ENCODE assay signal across 8 cellular contexts in the genomic region with DNA sequence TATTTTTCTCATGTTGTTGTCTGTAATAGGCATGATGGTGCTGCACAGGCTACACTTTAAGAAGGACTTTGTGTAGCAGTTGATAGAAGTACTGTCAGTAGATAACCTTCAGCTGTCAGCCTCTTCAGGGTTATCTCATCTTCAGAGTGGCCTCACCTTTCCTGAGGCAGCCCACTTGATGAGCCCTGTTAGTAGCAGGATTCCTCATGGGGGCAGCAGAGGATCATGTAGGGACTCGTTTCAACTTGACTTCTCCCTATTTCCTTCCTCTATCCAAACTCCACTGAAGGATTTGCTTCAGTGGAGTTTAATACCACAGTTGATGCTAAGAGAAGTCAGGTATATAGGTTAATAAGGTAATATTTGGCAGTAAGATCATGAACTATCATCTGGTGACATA.
A peak's percentile ranks its signal among the peaks of the same experiment; 100 is the strongest.
DNase-seq lines count a peak whose midpoint lies in the region; ATAC-seq and TF ChIP-seq lines count a peak whose summit lies in the region.

No MANE protein-coding gene starts in this region.

- H3K4me3 ChIP-seq in MG63, result no peak overlapping the region
- H3K4me3 ChIP-seq in adipocyte (ENCODE audit: low read length), result no peak overlapping the region
- no peak overlapping the region for H3K4me3 ChIP-seq in osteoblast (ENCODE audit: insufficient read depth, low read length)

- H3K36me3 ChIP-seq in MG63, result no peaks in the 10 kb centered on the region
- no peaks in the 10 kb centered on the region for H3K36me3 ChIP-seq in adipocyte (ENCODE audit: control insufficient read depth, insufficient read depth, low read length, severe bottlenecking)
- no peaks in the 10 kb centered on the region for H3K36me3 ChIP-seq in osteoblast (ENCODE audit: insufficient read depth, low read length)

- no peak overlapping the region for H3K4me2 ChIP-seq in osteoblast (ENCODE audit: insufficient read depth, low read length)

- in situ Hi-C loops in GM13977 (cut with MboI; ENCODE audit: low pct_unique_long_range_greater_than_20kb, low sequenced_read_pairs, unreplicated experiment), result no loop called here

- no peaks in the 10 kb centered on the region for H3K79me2 ChIP-seq in osteoblast (ENCODE audit: insufficient read depth, low read length)

- H3K27me3 ChIP-seq in MG63 (no peaks in the 10 kb centered on the region), adipocyte (replicated peaks; ENCODE audit: control insufficient read depth, insufficient read depth, low read length) (no peaks in the 10 kb centered on the region), osteoblast (ENCODE audit: insufficient read depth, low read length) (no peaks in the 10 kb centered on the region)

- H2AFZ ChIP-seq in osteoblast (ENCODE audit: low read length), result no peak overlapping the region

- no peak overlapping the region for H3K9ac ChIP-seq in adipocyte (ENCODE audit: low read length)

- H3K9me3 ChIP-seq in MG63, result no peaks in the 10 kb centered on the region
- no peaks in the 10 kb centered on the region for H3K9me3 ChIP-seq in adipocyte (ENCODE audit: control insufficient read depth, low read length)
- no peaks in the 10 kb centered on the region for H3K9me3 ChIP-seq in osteoblast (ENCODE audit: low read depth, low read length)

- DNase-seq in GM13977 (ENCODE audit: low spot score) (no peak), MG63 (peak; percentile 10), adipocyte (ENCODE audit: low read depth) (peak; percentile 46), myocyte (ENCODE audit: low read depth) (peak; percentile 67), osteoblast (ENCODE audit: insufficient read length, low spot score, missing footprints) (no peak), cerebellum (ENCODE audit: low spot score) (no peak)
- no peak for DNase-seq in activated effector memory CD4-positive, alpha-beta T cell treated with anti-CD3 and anti-CD28 coated beads, Interleukin-2, amount 50 U/mL, for 16 hours

- ATAC-seq in HG02885 (IDR thresholded peaks at IDR 0.05; ENCODE audit: poor library complexity, unreplicated experiment), result no peak

- H3K4me1 ChIP-seq in adipocyte (ENCODE audit: control insufficient read depth, insufficient read depth, low read length), result no peaks in the 10 kb centered on the region
- no peaks in the 10 kb centered on the region for H3K4me1 ChIP-seq in osteoblast (ENCODE audit: insufficient read depth, low read length)

- TF ChIP-seq CTCF in GM13977 (IDR thresholded peaks at IDR 0.05; ENCODE audit: extremely low read depth, insufficient read depth, missing control alignments) (peak; percentile 42), osteoblast (IDR thresholded peaks at IDR 0.05; ENCODE audit: extremely low read depth, low read depth, low read length) (no peak)

- no peaks in the 10 kb centered on the region for H4K20me1 ChIP-seq in osteoblast (ENCODE audit: insufficient read depth, low read length)

- H3K27ac ChIP-seq in osteoblast (ENCODE audit: low read depth, low read length), result no peak overlapping the region

Comparison
In these comparisons a context has a peak if more than half of its experiments do, and no peak if none do; other contexts are left out.
1. DNase-seq: peak in MG63 (single experiment), adipocyte (single experiment) and myocyte (single experiment); none in GM13977 (single experiment), osteoblast (single experiment), activated effector memory CD4-positive, alpha-beta T cell treated with anti-CD3 and anti-CD28 coated beads, Interleukin-2, amount 50 U/mL, for 16 hours (single experiment) and cerebellum (single experiment).